11 cellular contexts compared by ENCODE assay signal in genomic region chr11:119417726-119418540, GRCh38. TPM values are rescaled to one million over a fixed set of nuclear protein-coding genes. Genes with fewer than 3 reads are reported as not detected.
DNase-seq lines count a peak whose midpoint lies in the region; FAIRE-seq and TF ChIP-seq lines count a peak whose summit lies in the region.
"Had no signal": no experiment of that assay in that cellular context is flagged by ENCODE, and none has a peak within 500 bp of the region (broad histone marks: within the 10 kb centered on the region; RNA-seq: fewer than 3 reads in every experiment).

No MANE protein-coding gene starts in this region.

- H3K4me1 ChIP-seq in ACC112 (ENCODE audit: control insufficient read depth, insufficient read depth, low read length, unreplicated experiment) (peaks cover 28% of the 10 kb centered on the region), mammary epithelial cell (ENCODE audit: insufficient read depth, low read length) (peaks cover 36% of the 10 kb centered on the region)

- WGBS in mammary epithelial cell (ENCODE audit: low coverage, missing lambda C conversion rate): 13% methylated on average over 13 of the region's 19 CpGs

- peak overlapping the region; percentile 69 for H3K4me2 ChIP-seq in mammary epithelial cell (ENCODE audit: insufficient read depth, low read depth, low read length)
- H3K4me2 ChIP-seq: A549 had no signal

- peak; percentile 73 for DNase-seq in HTR-8/SVneo (ENCODE audit: insufficient read length, low spot score)
- DNase-seq in mammary epithelial cell: peak; percentile 81
- peak; percentile 88 for DNase-seq in kidney glomerular epithelial cell (lab: John Stamatoyannopoulos, UW)
- DNase-seq in NCI-H1105 treated with DMSO at 0.1 percent for 48 hours (lab: John Stamatoyannopoulos, UW): no peak
- no peak for DNase-seq in pons (ENCODE audit: low spot score)
- DNase-seq in activated CD4-positive, alpha-beta T cell treated with anti-CD3 and anti-CD28 coated beads for 4 hours: no peak
- DNase-seq in activated CD4-positive, CD25-positive, alpha-beta regulatory T cell (lab: John Stamatoyannopoulos, UW): no peak
- DNase-seq: activated T-cell treated with anti-CD3 and anti-CD28 coated beads, Interleukin-2, amount 50 U/mL, for 48 hours; NCI-H2107 had no signal

- dilution Hi-C loops in mammary epithelial cell (cut with HindIII; ENCODE audit: low sequenced_read_pairs): no loop called here

- CTCF ChIA-PET in mammary epithelial cell (lab: Charles Lee; ENCODE audit: low non-redundant PET): interaction anchor here (0.7 kb wide), 1 partner anchor 141 kb away, joined by 3 read pairs; no protein-coding TSS in a partner anchor

- FAIRE-seq in HTR-8/SVneo (lab: Jason Lieb, UNC): peak; percentile 87
- FAIRE-seq: A549 had no signal

- BruUV-seq in mammary epithelial cell (replicated peaks; lab: Mats Ljungman, UMichigan): no TSS peak

- intact Hi-C loops in mammary epithelial cell (cut with micrococcal nuclease): loop anchor here (2.0 to 5.0 kb wide), 2 partner anchors 37 to 54 kb away; partner anchors contain the start of gene USP2

- no peak overlapping the region for H2AFZ ChIP-seq in ACC112 (ENCODE audit: low read length, unreplicated experiment)
- H2AFZ ChIP-seq in mammary epithelial cell (ENCODE audit: low read depth, low read length): peak overlapping the region; percentile 51

- H3K79me2 ChIP-seq in ACC112 (ENCODE audit: control insufficient read depth, insufficient read depth, low read length, unreplicated experiment): peaks cover 39% of the 10 kb centered on the region
- no peaks in the 10 kb centered on the region for H3K79me2 ChIP-seq in mammary epithelial cell (ENCODE audit: insufficient read depth, low read length)

- H3K27me3 ChIP-seq in ACC112 (ENCODE audit: insufficient read depth, low read length): no peaks in the 10 kb centered on the region
- no peaks in the 10 kb centered on the region for H3K27me3 ChIP-seq in mammary epithelial cell (ENCODE audit: insufficient read depth, low read length)

- in situ Hi-C loops in mammary epithelial cell (cut with MboI; ENCODE audit: low sequenced_read_pairs in 2 of 2): no loop called here

- no peaks in the 10 kb centered on the region for H4K20me1 ChIP-seq in mammary epithelial cell (ENCODE audit: insufficient read depth, low read length)

- H3K27ac ChIP-seq in ACC112 (ENCODE audit: low read depth, low read length): peak overlapping the region; percentile 80
- peak overlapping the region; percentile 48 for H3K27ac ChIP-seq in mammary epithelial cell (ENCODE audit: insufficient read depth, low read depth, low read length)
- H3K27ac ChIP-seq: A549 had no signal

- no peak for TF ChIP-seq CTCF in mammary epithelial cell (conservative IDR thresholded peaks at IDR 0.05 in 1 of 2, IDR thresholded peaks at IDR 0.05 in 1 of 2; ENCODE audit: extremely low read depth in 1 of 2, insufficient read depth in 1 of 2, low read depth in 1 of 2, low read length in 2 of 2)

- H3K9ac ChIP-seq in mammary epithelial cell (ENCODE audit: insufficient read depth, low read length): no peak overlapping the region

- H3K36me3 ChIP-seq in ACC112 (ENCODE audit: insufficient read depth, low read length) (no peaks in the 10 kb centered on the region), mammary epithelial cell (ENCODE audit: insufficient read depth, low read length) (no peaks in the 10 kb centered on the region)

- H3K9me3 ChIP-seq in mammary epithelial cell (replicated peaks; ENCODE audit: insufficient read depth, low read length): no peaks in the 10 kb centered on the region
- H3K9me3 ChIP-seq: A549 had no signal

- H3K4me3 ChIP-seq in ACC112 (ENCODE audit: low read depth, low read length) (peak overlapping the region; percentile 58), mammary epithelial cell (replicated peaks in 1 of 3; ENCODE audit: insufficient read depth in 1 of 3, low read depth in 2 of 3, low read length in 3 of 3) (peak overlapping the region in 1 of 3 experiments; percentile 4)
- H3K4me3 ChIP-seq: A549 had no signal

RNA-seq across cellular contexts. Expression of gene THY1, which starts 5.0 kb away (rescaled TPM):
- 10 to 100 TPM in 1 of 2 donors, 1 to 10 TPM in 1; 5.7 to 71.3 TPM for total RNA-seq in mammary epithelial cell
- polyA plus RNA-seq in mammary epithelial cell: 146 TPM
- polyA minus RNA-seq in mammary epithelial cell: 248 TPM

RNA-seq across cellular contexts. Expression of gene USP2, which starts 36.4 kb away (rescaled TPM):
- total RNA-seq in mammary epithelial cell: 1 to 10 TPM; 2.7 to 3.0 TPM
- 1.3 TPM for polyA plus RNA-seq in mammary epithelial cell
- polyA minus RNA-seq in mammary epithelial cell: 0.88 TPM

Comparison
In these comparisons a context has a peak if more than half of its experiments do, and no peak if none do; other contexts are left out.
1. DNase-seq: peak in HTR-8/SVneo (single experiment), mammary epithelial cell (single experiment) and kidney glomerular epithelial cell (single experiment); none in NCI-H1105 treated with DMSO at 0.1 percent for 48 hours (single experiment), pons (single experiment), activated CD4-positive, alpha-beta T cell treated with anti-CD3 and anti-CD28 coated beads for 4 hours (0 of 2) and activated CD4-positive, CD25-positive, alpha-beta regulatory T cell (0 of 4).